ENCODE assay signal across 12 cellular contexts in the genomic region with DNA sequence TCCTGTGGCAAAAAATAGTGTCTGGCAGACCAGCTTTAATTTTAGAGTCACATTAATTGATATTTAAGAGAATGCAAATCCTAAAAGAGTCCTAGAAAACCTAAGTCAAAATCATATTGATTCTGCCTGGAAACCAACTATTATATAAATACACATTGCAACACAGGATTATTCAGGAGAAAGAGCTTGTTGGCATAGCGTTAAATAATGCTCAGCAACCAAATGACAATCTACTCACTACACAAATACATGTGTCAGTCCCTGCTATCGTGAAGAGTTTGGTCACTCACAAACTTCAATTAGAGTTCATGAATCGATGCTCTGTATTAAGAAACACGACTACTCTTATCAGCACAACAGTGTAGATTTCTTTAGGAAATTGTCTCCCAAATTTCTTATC. TPM values are rescaled to one million over a fixed set of nuclear protein-coding genes. Genes with fewer than 3 reads are reported as not detected.
"Had no signal": no experiment of that assay in that cellular context is flagged by ENCODE, and none has a peak within 500 bp of the region (broad histone marks: within the 10 kb centered on the region; RNA-seq: fewer than 3 reads in every experiment).

No MANE protein-coding gene starts in this region.

- H3K4me3 ChIP-seq: GM23248, GM23338, HAP-1 had no signal

- FAIRE-seq: H1, H54 had no signal

- H2AFZ ChIP-seq: GM23248, GM23338 had no signal

- H3K27ac ChIP-seq: GM23248 had no signal

- H3K4me1 ChIP-seq: HAP-1 had no signal

- H3K9me3 ChIP-seq: HAP-1 had no signal

- H3K4me2 ChIP-seq: GM23338 had no signal

- H3K36me3 ChIP-seq: HAP-1 had no signal

- ATAC-seq: GM23338, HCT116 had no signal

- H3K9ac ChIP-seq: GM23248 had no signal

- DNase-seq: GM23248, GOT3, H7, H9, HCEC 1CT, HFFc6 had no signal

RNA-seq across cellular contexts. Expression of gene CGA, which starts 54.2 kb away (rescaled TPM):
- total RNA-seq: GM23338, H1, H4, H7, H9 had no signal
- polyA plus RNA-seq: GM23338, H1 had no signal
